1 cellular context compared by ENCODE assay signal in genomic region chr11:73154178-73154577, GRCh38.
TF ChIP-seq lines count a peak whose summit lies in the region.

No MANE protein-coding gene starts in this region.

TF ChIP-seq in WTC11, 78 proteins besides CTCF, POLR2A, EP300 and RAD21 (continued from another document):
- TF ChIP-seq AFF4 (CRISPR knock-in tag; IDR thresholded peaks at IDR 0.05; ENCODE audit: borderline replicate concordance) = no peak
- TF ChIP-seq ZNF281 (CRISPR knock-in tag; IDR thresholded peaks at IDR 0.05) = no peak
- TF ChIP-seq PREB (CRISPR knock-in tag; IDR thresholded peaks at IDR 0.05; ENCODE audit: borderline replicate concordance) = no peak
- no peak for TF ChIP-seq GRHL2 (CRISPR knock-in tag; IDR thresholded peaks at IDR 0.05; ENCODE audit: insufficient replicate concordance, severe bottlenecking)
- TF ChIP-seq KAT7 (CRISPR knock-in tag; IDR thresholded peaks at IDR 0.05; ENCODE audit: borderline replicate concordance) = no peak
- no peak for TF ChIP-seq MXD4 (CRISPR knock-in tag; IDR thresholded peaks at IDR 0.05; ENCODE audit: borderline replicate concordance)
- no peak for TF ChIP-seq NFATC4 (CRISPR knock-in tag; IDR thresholded peaks at IDR 0.05)
- no peak for TF ChIP-seq ZNF317 (CRISPR knock-in tag; IDR thresholded peaks at IDR 0.05; ENCODE audit: borderline replicate concordance, low read depth)
- TF ChIP-seq ZNF671 (CRISPR knock-in tag; IDR thresholded peaks at IDR 0.05) = no peak
- TF ChIP-seq TEAD1 (CRISPR knock-in tag; IDR thresholded peaks at IDR 0.05) = no peak
- TF ChIP-seq NFYB (CRISPR knock-in tag; conservative IDR thresholded peaks at IDR 0.05; ENCODE audit: low read depth) = no peak
- TF ChIP-seq IRF2 (CRISPR knock-in tag; IDR thresholded peaks at IDR 0.05; ENCODE audit: borderline replicate concordance, low read depth) = no peak
- TF ChIP-seq FOXJ3 (CRISPR knock-in tag; IDR thresholded peaks at IDR 0.05; ENCODE audit: borderline replicate concordance) = no peak
- TF ChIP-seq, protein P1, sequence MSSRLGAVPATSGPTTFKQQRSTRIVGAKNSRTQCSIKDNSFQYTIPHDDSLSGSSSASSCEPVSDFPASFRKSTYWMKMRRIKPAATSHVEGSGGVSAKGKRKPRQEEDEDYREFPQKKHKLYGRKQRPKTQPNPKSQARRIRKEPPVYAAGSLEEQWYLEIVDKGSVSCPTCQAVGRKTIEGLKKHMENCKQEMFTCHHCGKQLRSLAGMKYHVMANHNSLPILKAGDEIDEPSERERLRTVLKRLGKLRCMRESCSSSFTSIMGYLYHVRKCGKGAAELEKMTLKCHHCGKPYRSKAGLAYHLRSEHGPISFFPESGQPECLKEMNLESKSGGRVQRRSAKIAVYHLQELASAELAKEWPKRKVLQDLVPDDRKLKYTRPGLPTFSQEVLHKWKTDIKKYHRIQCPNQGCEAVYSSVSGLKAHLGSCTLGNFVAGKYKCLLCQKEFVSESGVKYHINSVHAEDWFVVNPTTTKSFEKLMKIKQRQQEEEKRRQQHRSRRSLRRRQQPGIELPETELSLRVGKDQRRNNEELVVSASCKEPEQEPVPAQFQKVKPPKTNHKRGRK (CRISPR knock-in tag; IDR thresholded peaks at IDR 0.05; ENCODE audit: borderline replicate concordance) = no peak
